In genomic region chr17:10091051-10091450, GRCh38 we compare ENCODE assay signal across 20 cellular contexts.
A peak's percentile ranks its signal among the peaks of the same experiment; 100 is the strongest.
DNase-seq lines count a peak whose midpoint lies in the region; ATAC-seq, FAIRE-seq and TF ChIP-seq lines count a peak whose summit lies in the region.
"Had no signal": no experiment of that assay in that cellular context is flagged by ENCODE, and none has a peak within 500 bp of the region (broad histone marks: within the 10 kb centered on the region; RNA-seq: fewer than 3 reads in every experiment).

No MANE protein-coding gene starts in this region.

- H3K36me3 Mint-ChIP-seq in HFFc6 (ENCODE audit: low read depth), result peaks cover 10% of the 10 kb centered on the region; the same call in 1 of the 2 replicates
- peaks cover 3% of the 10 kb centered on the region for H3K36me3 Mint-ChIP-seq in nephron (ENCODE audit: low read depth)
- H3K36me3 Mint-ChIP-seq: CD8-positive, alpha-beta T cell had no signal

- H3K4ac ChIP-seq in H1 (replicated peaks; ENCODE audit: insufficient read length, low read depth, low read length), result no peak overlapping the region

- H2AFZ ChIP-seq in H1 (ENCODE audit: low read length), result no peak overlapping the region

- no peaks in the 10 kb centered on the region for H3K27me3 ChIP-seq in H1 (replicated peaks in 1 of 4; ENCODE audit: control insufficient read depth in 3 of 4, extremely low read depth in 1 of 4, insufficient read depth in 3 of 4, low read length in 3 of 4)
- H3K27me3 ChIP-seq in vagina, result no peaks in the 10 kb centered on the region
- H3K27me3 ChIP-seq: BE2C, MG63, Peyer's patch had no signal

- H3K4me1 Mint-ChIP-seq in HFFc6 (ENCODE audit: low read depth) (peaks cover 26% of the 10 kb centered on the region), nephron (peaks cover 56% of the 10 kb centered on the region)

- 0 out of 2 replicates have a peak overlapping the region, but pooled peaks have one; percentile 39 for H2BK12ac ChIP-seq in H1 (ENCODE audit: low read depth, low read length)

- no peak overlapping the region for H3K4me2 ChIP-seq in H1 (ENCODE audit: insufficient read depth in 1 of 2, low read depth in 2 of 2, low read length in 2 of 2)
- H3K4me2 ChIP-seq: SK-N-SH had no signal

- H4K20me1 ChIP-seq in H1 (replicated peaks in 1 of 2; ENCODE audit: control insufficient read depth in 1 of 2, insufficient read depth in 2 of 2, low read length in 2 of 2), result no peaks in the 10 kb centered on the region

- CTCF ChIA-PET in H1 (lab: Charles Lee; ENCODE audit: partially characterized antibody), result no interaction called here

- H3K4me3 Mint-ChIP-seq in HFFc6 (no peak overlapping the region), nephron (no peak overlapping the region)
- H3K4me3 Mint-ChIP-seq: CD8-positive, alpha-beta T cell had no signal

- peak; percentile 28 for DNase-seq in HFFc6
- DNase-seq in H1 (ENCODE audit: low read depth in 1 of 2, low spot score in 2 of 2), result no peak
- no peak for DNase-seq in vagina (ENCODE audit: extremely low spot score in 2 of 2)
- no peak for DNase-seq in NOMO-1 treated with dmso at 0.1 percent for 144 hours (lab: John Stamatoyannopoulos, UW; ENCODE audit: unreplicated experiment)
- no peak for DNase-seq in D341Med (ENCODE audit: low spot score)
- DNase-seq: BE2C; CD8-positive, alpha-beta T cell; DND-41; GF-D8; GOT3; KBM-7; MG63; NCI-H1092 treated with DMSO at 0.1 percent for 48 hours; NCI-H1694; Peyer's patch; Right ventricle myocardium superior; SK-N-SH had no signal

- H3K79me1 ChIP-seq in H1 (ENCODE audit: low read depth, low read length), result no peaks in the 10 kb centered on the region

- POLR2A ChIA-PET in H1 (lab: Charles Lee; ENCODE audit: partially characterized antibody), result no interaction called here

- peaks cover 12% of the 10 kb centered on the region; the same call in 1 of the 2 replicates for H3K9me3 Mint-ChIP-seq in HFFc6
- H3K9me3 Mint-ChIP-seq in nephron, result peaks cover 5% of the 10 kb centered on the region

- H3K23me2 ChIP-seq in H1 (ENCODE audit: low read depth, low read length), result no peaks in the 10 kb centered on the region

- H3K27me3 Mint-ChIP-seq in HFFc6 (ENCODE audit: insufficient read depth) (peaks cover 16% of the 10 kb centered on the region), nephron (ENCODE audit: low read depth) (peaks cover 21% of the 10 kb centered on the region)

- no peak overlapping the region for H2AK5ac ChIP-seq in H1 (ENCODE audit: low read depth, low read length)

- H3K36me3 ChIP-seq in H1 (ENCODE audit: control insufficient read depth in 2 of 4, insufficient read depth in 4 of 4, low read length in 3 of 4), result no peaks in the 10 kb centered on the region
- no peaks in the 10 kb centered on the region for H3K36me3 ChIP-seq in vagina
- H3K36me3 ChIP-seq: BE2C, MG63, Peyer's patch had no signal

- 91% methylated on average over 5 of the region's 5 CpGs; no CpG with 5 or more reads in 1 of the 2 experiments for WGBS in H1 (ENCODE audit: extremely low coverage in 1 of 2, insufficient coverage in 1 of 2, insufficient read length in 1 of 2, insufficient replicate concordance in 2 of 2, low coverage in 1 of 2, low lambda C conversion rate in 2 of 2, missing lambda C conversion rate in 1 of 2), 2 experiments

- no peak overlapping the region for H2BK15ac ChIP-seq in H1 (ENCODE audit: low read length)

- no peak overlapping the region for H4K5ac ChIP-seq in H1 (ENCODE audit: insufficient read length, low read depth, low read length)

- no peak overlapping the region for H4K91ac ChIP-seq in H1 (replicated peaks; ENCODE audit: insufficient read length, low read length)

- H3K27ac Mint-ChIP-seq in HFFc6 (peak overlapping the region; percentile 46), nephron (peak overlapping the region; percentile 1 to 89 (median 3))
- H3K27ac Mint-ChIP-seq: CD8-positive, alpha-beta T cell had no signal

- no peak for FAIRE-seq in H1 (lab: Jason Lieb, UNC)
- FAIRE-seq: GM12892 had no signal

- no peak overlapping the region for H2BK120ac ChIP-seq in H1 (replicated peaks; ENCODE audit: low read depth, low read length)

- H3K4me3 ChIP-seq in H1 (ENCODE audit: extremely low read depth in 1 of 4, insufficient read depth in 2 of 4, low read depth in 3 of 4, low read length in 4 of 4) (no peak overlapping the region), vagina (no peak overlapping the region)
- H3K4me3 ChIP-seq: MG63, Peyer's patch had no signal

- no peak overlapping the region for H3K23ac ChIP-seq in H1 (ENCODE audit: insufficient read length)

- ATAC-seq in GM18867 (IDR thresholded peaks at IDR 0.05; ENCODE audit: unreplicated experiment), result no peak
- ATAC-seq: CD8-positive, alpha-beta T cell had no signal

- TF ChIP-seq POLR2A in H1 (IDR thresholded peaks at IDR 0.05; ENCODE audit: control extremely low read depth in 1 of 2, low read depth in 2 of 2, low read length in 2 of 2), result no peak
- no peak for TF ChIP-seq POLR2A in vagina (IDR thresholded peaks at IDR 0.05)

- TF ChIP-seq EP300 in H1 (IDR thresholded peaks at IDR 0.05; ENCODE audit: borderline replicate concordance in 1 of 2, low read depth in 2 of 2, low read length in 2 of 2), result no peak

- H3K27ac ChIP-seq in H1 (ENCODE audit: low read depth, low read length) (no peak overlapping the region), vagina (peak overlapping the region; percentile 8)
- H3K27ac ChIP-seq: Peyer's patch had no signal

- no peak overlapping the region for H2BK5ac ChIP-seq in H1 (ENCODE audit: low read depth, low read length)

- H3K14ac ChIP-seq in H1 (ENCODE audit: insufficient read length), result no peak overlapping the region

- no peaks in the 10 kb centered on the region for H3K79me2 ChIP-seq in H1 (ENCODE audit: control insufficient read depth in 1 of 2, insufficient read depth in 2 of 2, low read length in 2 of 2)

- H3K18ac ChIP-seq in H1 (ENCODE audit: extremely low read depth, low read length), result no peak overlapping the region

- no peak overlapping the region for H4K8ac ChIP-seq in H1 (ENCODE audit: extremely low read depth, insufficient read depth, low read length)

- H2BK20ac ChIP-seq in H1 (ENCODE audit: low read length), result no peak overlapping the region

- intact Hi-C loops in vagina (cut with DNase I), result no loop called here

- no peak for TF ChIP-seq CTCF in HFFc6 (IDR thresholded peaks at IDR 0.05)
- TF ChIP-seq CTCF in H1 (IDR thresholded peaks at IDR 0.05; ENCODE audit: control extremely low read depth in 1 of 3, insufficient read depth in 1 of 3, low read depth in 1 of 3, low read length in 3 of 3), result no peak
- TF ChIP-seq CTCF in nephron (IDR thresholded peaks at IDR 0.05; ENCODE audit: unreplicated experiment in 3 of 3), result no peak
- no peak for TF ChIP-seq CTCF in vagina (IDR thresholded peaks at IDR 0.05)

- no peak for TF ChIP-seq RAD21 in H1 (IDR thresholded peaks at IDR 0.05 in 1 of 2, conservative IDR thresholded peaks at IDR 0.05 in 1 of 2; ENCODE audit: low read depth in 2 of 2, low read length in 2 of 2)

- H3K9me3 ChIP-seq in H1 (ENCODE audit: insufficient read depth in 2 of 2, low read depth in 1 of 2, low read length in 1 of 2) (peaks cover 5 to 6% of the 10 kb centered on the region in 2 experiments; a peak in 2 of 4 replicates), vagina (no peaks in the 10 kb centered on the region)
- H3K9me3 ChIP-seq: BE2C, Peyer's patch, SK-N-SH had no signal

- no peaks in the 10 kb centered on the region for H3K4me1 ChIP-seq in H1 (replicated peaks in 1 of 4; ENCODE audit: control insufficient read depth in 3 of 4, insufficient read depth in 4 of 4, low read length in 3 of 4)
- peaks cover 51% of the 10 kb centered on the region for H3K4me1 ChIP-seq in vagina
- H3K4me1 ChIP-seq: BE2C had no signal

- no peak overlapping the region for H3K56ac ChIP-seq in H1 (replicated peaks; ENCODE audit: insufficient read length, low read depth, low read length)

- no peak overlapping the region for H3K9ac ChIP-seq in H1 (replicated peaks in 1 of 4; ENCODE audit: extremely low read depth in 1 of 4, low read depth in 3 of 4, low read length in 3 of 4)
- H3K9ac ChIP-seq: SK-N-SH had no signal

TF ChIP-seq in H1, 55 proteins besides CTCF, POLR2A, EP300 and RAD21:
- TF ChIP-seq BACH1 (IDR thresholded peaks at IDR 0.05; ENCODE audit: low read length) (no peak), POLR2AphosphoS5 (IDR thresholded peaks at IDR 0.05; ENCODE audit: low read depth, low read length) (no peak), KDM5A (IDR thresholded peaks at IDR 0.05; ENCODE audit: low read length) (no peak), BRCA1 (IDR thresholded peaks at IDR 0.05; ENCODE audit: low read depth, low read length) (no peak), MAX (IDR thresholded peaks at IDR 0.05) (no peak)
